2 cellular contexts compared by ENCODE assay signal in the genomic region with DNA sequence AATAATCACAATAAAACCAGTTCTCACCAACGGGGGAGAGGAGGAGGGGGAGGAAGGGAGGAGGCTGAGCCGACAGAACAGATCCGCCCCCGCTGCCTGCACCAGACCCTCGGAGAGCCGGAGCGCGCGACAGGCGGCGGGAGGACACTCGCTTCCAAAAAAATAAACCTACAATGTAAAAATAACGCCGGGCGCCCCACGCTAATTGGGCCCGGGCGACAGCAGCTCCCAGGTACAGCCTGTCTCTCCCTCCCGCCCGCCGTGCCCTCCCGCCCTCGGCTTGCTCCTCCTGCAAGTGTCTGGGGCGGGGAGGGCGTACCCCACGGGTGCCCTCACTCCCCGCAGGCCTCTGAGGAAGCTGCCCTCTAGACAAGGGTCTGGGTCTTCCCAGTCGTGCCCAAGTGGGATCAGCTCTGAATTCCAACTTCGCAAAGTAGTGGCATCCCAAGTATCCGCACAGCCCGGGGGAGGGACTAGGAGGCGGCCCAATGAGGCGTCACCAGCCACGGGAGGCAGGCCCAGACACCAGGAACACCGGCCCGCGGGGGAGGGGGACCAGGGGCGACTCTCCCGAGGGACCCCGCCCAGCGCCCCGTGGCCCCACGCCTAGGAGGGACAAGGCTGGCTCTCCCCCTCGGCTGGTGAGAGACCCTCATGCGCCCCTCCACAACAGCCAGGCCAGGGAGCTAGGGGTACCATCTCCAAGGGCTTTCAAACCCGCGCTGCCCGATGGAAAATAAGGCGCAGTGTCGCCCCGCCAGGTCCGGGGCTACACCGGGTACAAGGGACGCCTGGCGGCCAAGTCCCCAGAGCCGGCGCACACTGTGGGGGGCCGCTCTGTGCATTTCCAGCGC.
TF ChIP-seq lines count a peak whose summit lies in the region.

No MANE protein-coding gene starts in this region.

TF ChIP-seq in A549, 52 proteins besides CTCF, POLR2A, EP300 and RAD21 (continued from another document):
- TF ChIP-seq MAX (IDR thresholded peaks at IDR 0.05) (no peak; the same call in 1 of the 2 replicates), KDM1A (IDR thresholded peaks at IDR 0.05; ENCODE audit: low read depth) (0 out of 2 replicates have a peak, but pooled peaks have one; percentile 38)

TF ChIP-seq in HepG2, 621 proteins besides CTCF, POLR2A, EP300 and RAD21 (continues in another document):
- TF ChIP-seq, protein P1, sequence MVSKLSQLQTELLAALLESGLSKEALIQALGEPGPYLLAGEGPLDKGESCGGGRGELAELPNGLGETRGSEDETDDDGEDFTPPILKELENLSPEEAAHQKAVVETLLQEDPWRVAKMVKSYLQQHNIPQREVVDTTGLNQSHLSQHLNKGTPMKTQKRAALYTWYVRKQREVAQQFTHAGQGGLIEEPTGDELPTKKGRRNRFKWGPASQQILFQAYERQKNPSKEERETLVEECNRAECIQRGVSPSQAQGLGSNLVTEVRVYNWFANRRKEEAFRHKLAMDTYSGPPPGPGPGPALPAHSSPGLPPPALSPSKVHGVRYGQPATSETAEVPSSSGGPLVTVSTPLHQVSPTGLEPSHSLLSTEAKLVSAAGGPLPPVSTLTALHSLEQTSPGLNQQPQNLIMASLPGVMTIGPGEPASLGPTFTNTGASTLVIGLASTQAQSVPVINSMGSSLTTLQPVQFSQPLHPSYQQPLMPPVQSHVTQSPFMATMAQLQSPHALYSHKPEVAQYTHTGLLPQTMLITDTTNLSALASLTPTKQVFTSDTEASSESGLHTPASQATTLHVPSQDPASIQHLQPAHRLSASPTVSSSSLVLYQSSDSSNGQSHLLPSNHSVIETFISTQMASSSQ (IDR thresholded peaks at IDR 0.05; ENCODE audit: low read depth), result no peak
- TF ChIP-seq, protein P1 (CRISPR knock-in tag; IDR thresholded peaks at IDR 0.05; ENCODE audit: borderline replicate concordance), result no peak
- no peak for TF ChIP-seq ATF1 (CRISPR knock-in tag; IDR thresholded peaks at IDR 0.05)
- no peak for TF ChIP-seq SOX6 (IDR thresholded peaks at IDR 0.05)
- TF ChIP-seq SOX6 (CRISPR knock-in tag; IDR thresholded peaks at IDR 0.05), result no peak
- no peak; the same call in 1 of the 2 replicates for TF ChIP-seq NCOA2 (CRISPR knock-in tag; IDR thresholded peaks at IDR 0.05)
- TF ChIP-seq, protein P2, sequence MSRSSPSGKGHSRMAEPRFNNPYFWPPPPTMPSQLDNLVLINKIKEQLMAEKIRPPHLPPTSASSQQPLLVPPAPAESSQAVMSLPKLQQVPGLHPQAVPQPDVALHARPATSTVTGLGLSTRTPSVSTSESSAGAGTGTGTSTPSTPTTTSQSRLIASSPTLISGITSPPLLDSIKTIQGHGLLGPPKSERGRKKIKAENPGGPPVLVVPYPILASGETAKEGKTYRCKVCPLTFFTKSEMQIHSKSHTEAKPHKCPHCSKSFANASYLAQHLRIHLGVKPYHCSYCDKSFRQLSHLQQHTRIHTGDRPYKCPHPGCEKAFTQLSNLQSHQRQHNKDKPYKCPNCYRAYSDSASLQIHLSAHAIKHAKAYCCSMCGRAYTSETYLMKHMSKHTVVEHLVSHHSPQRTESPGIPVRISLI (CRISPR knock-in tag; IDR thresholded peaks at IDR 0.05; ENCODE audit: borderline replicate concordance), result 0 out of 2 replicates have a peak, but pooled peaks have one; percentile 13
- TF ChIP-seq ZNF543 (CRISPR knock-in tag; IDR thresholded peaks at IDR 0.05), result peak; percentile 9; the same call in 1 of the 2 replicates
- TF ChIP-seq ZNF18 (CRISPR knock-in tag; IDR thresholded peaks at IDR 0.05; ENCODE audit: insufficient replicate concordance), result no peak
- TF ChIP-seq GATAD2A (CRISPR knock-in tag; IDR thresholded peaks at IDR 0.05), result no peak
- TF ChIP-seq NFYB (CRISPR knock-in tag; IDR thresholded peaks at IDR 0.05), result no peak
- no peak for TF ChIP-seq NBN (conservative IDR thresholded peaks at IDR 0.05)
- no peak for TF ChIP-seq CHD4 (IDR thresholded peaks at IDR 0.05; ENCODE audit: borderline replicate concordance, low read length)
- no peak for TF ChIP-seq ZNF552 (CRISPR knock-in tag; IDR thresholded peaks at IDR 0.05; ENCODE audit: borderline replicate concordance)
- no peak for TF ChIP-seq ZNF670 (CRISPR knock-in tag; IDR thresholded peaks at IDR 0.05; ENCODE audit: borderline replicate concordance)
- peak; percentile 29; the same call in 1 of the 2 replicates for TF ChIP-seq KMT2B (CRISPR knock-in tag; IDR thresholded peaks at IDR 0.05)
- TF ChIP-seq, protein P3, sequence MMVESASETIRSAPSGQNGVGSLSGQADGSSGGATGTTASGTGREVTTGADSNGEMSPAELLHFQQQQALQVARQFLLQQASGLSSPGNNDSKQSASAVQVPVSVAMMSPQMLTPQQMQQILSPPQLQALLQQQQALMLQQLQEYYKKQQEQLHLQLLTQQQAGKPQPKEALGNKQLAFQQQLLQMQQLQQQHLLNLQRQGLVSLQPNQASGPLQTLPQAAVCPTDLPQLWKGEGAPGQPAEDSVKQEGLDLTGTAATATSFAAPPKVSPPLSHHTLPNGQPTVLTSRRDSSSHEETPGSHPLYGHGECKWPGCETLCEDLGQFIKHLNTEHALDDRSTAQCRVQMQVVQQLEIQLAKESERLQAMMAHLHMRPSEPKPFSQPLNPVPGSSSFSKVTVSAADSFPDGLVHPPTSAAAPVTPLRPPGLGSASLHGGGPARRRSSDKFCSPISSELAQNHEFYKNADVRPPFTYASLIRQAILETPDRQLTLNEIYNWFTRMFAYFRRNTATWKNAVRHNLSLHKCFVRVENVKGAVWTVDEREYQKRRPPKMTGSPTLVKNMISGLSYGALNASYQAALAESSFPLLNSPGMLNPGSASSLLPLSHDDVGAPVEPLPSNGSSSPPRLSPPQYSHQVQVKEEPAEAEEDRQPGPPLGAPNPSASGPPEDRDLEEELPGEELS (CRISPR knock-in tag; IDR thresholded peaks at IDR 0.05), result no peak
- TF ChIP-seq PCBP1 (IDR thresholded peaks at IDR 0.05; ENCODE audit: borderline replicate concordance, low read depth, low read length), result 0 out of 2 replicates have a peak, but pooled peaks have one; percentile 80
- no peak for TF ChIP-seq ZNF460 (CRISPR knock-in tag; IDR thresholded peaks at IDR 0.05; ENCODE audit: borderline replicate concordance)
- no peak for TF ChIP-seq THAP9 (CRISPR knock-in tag; IDR thresholded peaks at IDR 0.05; ENCODE audit: borderline replicate concordance)
- no peak for TF ChIP-seq SKI (IDR thresholded peaks at IDR 0.05; ENCODE audit: partially characterized antibody)
- TF ChIP-seq, protein P4, sequence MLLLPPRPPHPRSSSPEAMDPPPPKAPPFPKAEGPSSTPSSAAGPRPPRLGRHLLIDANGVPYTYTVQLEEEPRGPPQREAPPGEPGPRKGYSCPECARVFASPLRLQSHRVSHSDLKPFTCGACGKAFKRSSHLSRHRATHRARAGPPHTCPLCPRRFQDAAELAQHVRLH (CRISPR knock-in tag; IDR thresholded peaks at IDR 0.05; ENCODE audit: borderline replicate concordance, low read depth), result no peak
- TF ChIP-seq TARDBP (CRISPR knock-in tag; IDR thresholded peaks at IDR 0.05), result 0 out of 2 replicates have a peak, but pooled peaks have one; percentile 49
- peak; percentile 13; the same call in 1 of the 2 replicates for TF ChIP-seq TFDP1 (CRISPR knock-in tag; IDR thresholded peaks at IDR 0.05; ENCODE audit: borderline replicate concordance)
- no peak for TF ChIP-seq ZNF20 (CRISPR knock-in tag; IDR thresholded peaks at IDR 0.05)
- TF ChIP-seq, protein P5, sequence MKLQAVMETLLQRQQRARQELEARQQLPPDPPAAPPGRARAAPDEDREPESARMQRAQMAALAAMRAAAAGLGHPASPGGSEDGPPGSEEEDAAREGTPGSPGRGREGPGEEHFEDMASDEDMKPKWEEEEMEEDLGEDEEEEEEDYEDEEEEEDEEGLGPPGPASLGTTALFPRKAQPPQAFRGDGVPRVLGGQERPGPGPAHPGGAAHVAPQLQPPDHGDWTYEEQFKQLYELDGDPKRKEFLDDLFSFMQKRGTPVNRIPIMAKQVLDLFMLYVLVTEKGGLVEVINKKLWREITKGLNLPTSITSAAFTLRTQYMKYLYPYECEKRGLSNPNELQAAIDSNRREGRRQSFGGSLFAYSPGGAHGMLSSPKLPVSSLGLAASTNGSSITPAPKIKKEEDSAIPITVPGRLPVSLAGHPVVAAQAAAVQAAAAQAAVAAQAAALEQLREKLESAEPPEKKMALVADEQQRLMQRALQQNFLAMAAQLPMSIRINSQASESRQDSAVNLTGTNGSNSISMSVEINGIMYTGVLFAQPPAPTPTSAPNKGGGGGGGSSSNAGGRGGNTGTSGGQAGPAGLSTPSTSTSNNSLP (IDR thresholded peaks at IDR 0.05; ENCODE audit: low read depth, low read length), result no peak
- TF ChIP-seq TSC22D2 (CRISPR knock-in tag; IDR thresholded peaks at IDR 0.05; ENCODE audit: borderline replicate concordance), result peak; percentile 54; the same call in 1 of the 2 replicates
- no peak for TF ChIP-seq ZNF672 (CRISPR knock-in tag; IDR thresholded peaks at IDR 0.05)
- TF ChIP-seq, protein P6, sequence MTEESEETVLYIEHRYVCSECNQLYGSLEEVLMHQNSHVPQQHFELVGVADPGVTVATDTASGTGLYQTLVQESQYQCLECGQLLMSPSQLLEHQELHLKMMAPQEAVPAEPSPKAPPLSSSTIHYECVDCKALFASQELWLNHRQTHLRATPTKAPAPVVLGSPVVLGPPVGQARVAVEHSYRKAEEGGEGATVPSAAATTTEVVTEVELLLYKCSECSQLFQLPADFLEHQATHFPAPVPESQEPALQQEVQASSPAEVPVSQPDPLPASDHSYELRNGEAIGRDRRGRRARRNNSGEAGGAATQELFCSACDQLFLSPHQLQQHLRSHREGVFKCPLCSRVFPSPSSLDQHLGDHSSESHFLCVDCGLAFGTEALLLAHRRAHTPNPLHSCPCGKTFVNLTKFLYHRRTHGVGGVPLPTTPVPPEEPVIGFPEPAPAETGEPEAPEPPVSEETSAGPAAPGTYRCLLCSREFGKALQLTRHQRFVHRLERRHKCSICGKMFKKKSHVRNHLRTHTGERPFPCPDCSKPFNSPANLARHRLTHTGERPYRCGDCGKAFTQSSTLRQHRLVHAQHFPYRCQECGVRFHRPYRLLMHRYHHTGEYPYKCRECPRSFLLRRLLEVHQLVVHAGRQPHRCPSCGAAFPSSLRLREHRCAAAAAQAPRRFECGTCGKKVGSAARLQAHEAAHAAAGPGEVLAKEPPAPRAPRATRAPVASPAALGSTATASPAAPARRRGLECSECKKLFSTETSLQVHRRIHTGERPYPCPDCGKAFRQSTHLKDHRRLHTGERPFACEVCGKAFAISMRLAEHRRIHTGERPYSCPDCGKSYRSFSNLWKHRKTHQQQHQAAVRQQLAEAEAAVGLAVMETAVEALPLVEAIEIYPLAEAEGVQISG (CRISPR knock-in tag; IDR thresholded peaks at IDR 0.05), result no peak
- peak; percentile 54; the same call in 1 of the 2 replicates for TF ChIP-seq RXRA (CRISPR knock-in tag; IDR thresholded peaks at IDR 0.05)
- TF ChIP-seq, protein P7, sequence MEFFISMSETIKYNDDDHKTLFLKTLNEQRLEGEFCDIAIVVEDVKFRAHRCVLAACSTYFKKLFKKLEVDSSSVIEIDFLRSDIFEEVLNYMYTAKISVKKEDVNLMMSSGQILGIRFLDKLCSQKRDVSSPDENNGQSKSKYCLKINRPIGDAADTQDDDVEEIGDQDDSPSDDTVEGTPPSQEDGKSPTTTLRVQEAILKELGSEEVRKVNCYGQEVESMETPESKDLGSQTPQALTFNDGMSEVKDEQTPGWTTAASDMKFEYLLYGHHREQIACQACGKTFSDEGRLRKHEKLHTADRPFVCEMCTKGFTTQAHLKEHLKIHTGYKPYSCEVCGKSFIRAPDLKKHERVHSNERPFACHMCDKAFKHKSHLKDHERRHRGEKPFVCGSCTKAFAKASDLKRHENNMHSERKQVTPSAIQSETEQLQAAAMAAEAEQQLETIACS (CRISPR knock-in tag; IDR thresholded peaks at IDR 0.05), result no peak
